ENCODE assay signal across 9 cellular contexts in genomic region chr12:124509300-124509675, GRCh38. TPM values are rescaled to one million over a fixed set of nuclear protein-coding genes. Genes with fewer than 3 reads are reported as not detected.
DNase-seq lines count a peak whose midpoint lies in the region; ATAC-seq and TF ChIP-seq lines count a peak whose summit lies in the region.
"Had no signal": no experiment of that assay in that cellular context is flagged by ENCODE, and none has a peak within 500 bp of the region (broad histone marks: within the 10 kb centered on the region; RNA-seq: fewer than 3 reads in every experiment).

No MANE protein-coding gene starts in this region.

- H3K36me3 ChIP-seq in left ventricle myocardium inferior = no peaks in the 10 kb centered on the region
- no peaks in the 10 kb centered on the region for H3K36me3 ChIP-seq in vagina
- no peaks in the 10 kb centered on the region for H3K36me3 ChIP-seq in OCI-LY7 (ENCODE audit: insufficient read depth, low read length)

- no peaks in the 10 kb centered on the region; the same call in 1 of the 2 replicates for H4K20me1 ChIP-seq in OCI-LY7 (ENCODE audit: insufficient read depth, low read length)

- H3K27ac Mint-ChIP-seq in nephron progenitor cell = peak overlapping the region; percentile 88

- no peak for TF ChIP-seq POLR2A in vagina (IDR thresholded peaks at IDR 0.05)

- peak overlapping the region; percentile 64 for H3K4me3 Mint-ChIP-seq in nephron progenitor cell

- no peaks in the 10 kb centered on the region for H3K9me3 Mint-ChIP-seq in nephron progenitor cell

- peaks cover 100% of the 10 kb centered on the region for H3K4me1 ChIP-seq in left ventricle myocardium inferior
- peaks cover 100% of the 10 kb centered on the region for H3K4me1 ChIP-seq in vagina
- no peaks in the 10 kb centered on the region for H3K4me1 ChIP-seq in OCI-LY7 (ENCODE audit: insufficient read depth, low read length, poor library complexity, severe bottlenecking)

- H3K9me3 ChIP-seq in left ventricle myocardium inferior (replicated peaks) = peaks cover 3% of the 10 kb centered on the region
- no peaks in the 10 kb centered on the region for H3K9me3 ChIP-seq in vagina
- H3K9me3 ChIP-seq in OCI-LY7 (ENCODE audit: low read length) = no peaks in the 10 kb centered on the region

- H3K79me2 ChIP-seq in OCI-LY7 (ENCODE audit: insufficient read depth, low read depth, low read length) = no peaks in the 10 kb centered on the region

- no peak overlapping the region for H2AFZ ChIP-seq in OCI-LY7 (ENCODE audit: low read length)

- no peak overlapping the region for H3K4me2 ChIP-seq in OCI-LY7 (ENCODE audit: low read length)

- POLR2A ChIA-PET in OCI-LY7 (lab: Charles Lee) = no interaction called here

- peaks cover 13% of the 10 kb centered on the region for H3K27me3 Mint-ChIP-seq in nephron progenitor cell (ENCODE audit: low read depth, poor library complexity)

- H3K27ac ChIP-seq in left ventricle myocardium inferior (replicated peaks) (peak overlapping the region; percentile 100), vagina (peak overlapping the region; percentile 75), OCI-LY7 (ENCODE audit: low read depth, low read length, poor library complexity, severe bottlenecking) (no peak overlapping the region)

- intact Hi-C loops in left ventricle myocardium inferior (cut with micrococcal nuclease) = no loop called here
- intact Hi-C loops in left ventricle myocardium superior (cut with micrococcal nuclease) = no loop called here
- intact Hi-C loops in vagina (cut with DNase I) = no loop called here
- intact Hi-C loops in OCI-LY7 (cut with micrococcal nuclease; ENCODE audit: unreplicated experiment) = no loop called here

- H3K27me3 ChIP-seq in left ventricle myocardium inferior (ENCODE audit: low read depth) (no peaks in the 10 kb centered on the region), vagina (no peaks in the 10 kb centered on the region)

- H3K4me1 Mint-ChIP-seq in nephron progenitor cell = peaks cover 90% of the 10 kb centered on the region

- H3K4me3 ChIP-seq in left ventricle myocardium inferior (no peak overlapping the region), choroid plexus epithelial cell (ENCODE audit: low read depth, low read length) (no peak overlapping the region), vagina (no peak overlapping the region), OCI-LY7 (ENCODE audit: low read depth, low read length, poor library complexity, severe bottlenecking) (no peak overlapping the region)

- no peaks in the 10 kb centered on the region for H3K9me2 ChIP-seq in OCI-LY7 (ENCODE audit: insufficient read depth, low read length)

- CTCF ChIA-PET in OCI-LY7 (lab: Charles Lee; ENCODE audit: unreplicated experiment) = no interaction called here

- no TSS peak for BruUV-seq in OCI-LY7 (replicated peaks; lab: Mats Ljungman, UMichigan)

- DNase-seq in left ventricle myocardium inferior (no peak), left ventricle myocardium superior (no peak), choroid plexus epithelial cell (ENCODE audit: low read depth) (peak; percentile 58), nephron progenitor cell (no peak), vagina (ENCODE audit: extremely low spot score in 2 of 2) (no peak), OCI-LY7 (ENCODE audit: low spot score) (no peak), NCI-H1048 (lab: John Stamatoyannopoulos, UW) (no peak)
- DNase-seq: NCI-H1105 had no signal

- TF ChIP-seq CTCF in left ventricle myocardium inferior (IDR thresholded peaks at IDR 0.05; ENCODE audit: borderline replicate concordance) = no peak
- no peak for TF ChIP-seq CTCF in choroid plexus epithelial cell (conservative IDR thresholded peaks at IDR 0.05; ENCODE audit: low read depth, low read length)
- TF ChIP-seq CTCF in nephron progenitor cell (IDR thresholded peaks at IDR 0.05) = no peak
- TF ChIP-seq CTCF in vagina (IDR thresholded peaks at IDR 0.05) = no peak
- TF ChIP-seq CTCF in OCI-LY7 (conservative IDR thresholded peaks at IDR 0.05; ENCODE audit: low read length) = no peak

- ATAC-seq in left ventricle myocardium superior = no peak
- ATAC-seq in HG03342 (IDR thresholded peaks at IDR 0.05; ENCODE audit: unreplicated experiment) = no peak

- peaks cover 11% of the 10 kb centered on the region for H3K36me3 Mint-ChIP-seq in nephron progenitor cell (ENCODE audit: low read depth)

RNA-seq across cellular contexts. Expression of gene NCOR2, which starts 58.1 kb away (rescaled TPM):
- total RNA-seq in left ventricle myocardium inferior (152 TPM), left ventricle myocardium superior (142 TPM), vagina (120 TPM), OCI-LY7 (2022) (154 and 159 TPM in 2 replicates)
- total RNA-seq in OCI-LY7 (2014; rRNA removed; shearing (Covaris generic)) = 22.7 and 30.2 TPM in 2 replicates
